In the genomic region with DNA sequence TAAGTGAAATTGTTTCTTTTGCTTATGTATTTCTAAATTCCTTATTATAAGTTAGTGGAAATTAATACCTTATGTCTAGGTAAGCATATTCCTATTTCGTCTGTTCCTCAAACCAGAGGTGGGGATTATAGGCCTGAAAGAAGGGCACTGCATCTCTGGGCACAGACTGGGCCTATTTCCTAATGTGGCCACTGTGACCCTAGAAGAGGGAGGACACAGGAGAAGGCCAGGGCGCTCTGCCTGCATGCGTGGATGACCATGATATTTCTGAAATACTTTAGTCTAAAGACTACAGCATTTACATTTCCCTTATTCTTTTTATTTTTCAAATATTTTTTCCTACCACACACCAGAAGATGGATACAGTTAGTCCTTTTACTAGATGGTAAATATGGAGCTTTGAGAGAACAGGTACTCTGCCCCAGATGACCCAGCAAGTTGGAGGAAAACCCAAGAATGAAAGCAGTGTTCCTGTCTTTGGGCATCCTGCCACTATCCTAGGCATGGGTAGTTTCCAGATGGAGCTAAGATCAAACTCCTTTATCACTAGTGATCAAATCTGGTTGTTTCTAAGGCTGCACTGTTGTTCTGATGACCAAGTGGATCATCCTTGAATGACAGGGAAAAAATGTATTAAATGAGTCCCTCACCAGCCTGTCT, we compare ENCODE assay signal across 10 cellular contexts. TPM values are rescaled to one million over a fixed set of nuclear protein-coding genes. Genes with fewer than 3 reads are reported as not detected.
DNase-seq lines count a peak whose midpoint lies in the region; ATAC-seq and TF ChIP-seq lines count a peak whose summit lies in the region.
"Had no signal": no experiment of that assay in that cellular context is flagged by ENCODE, and none has a peak within 500 bp of the region (broad histone marks: within the 10 kb centered on the region; RNA-seq: fewer than 3 reads in every experiment).

No MANE protein-coding gene starts in this region.

- WGBS in sigmoid colon, 2 donors = 94 to 95% methylated on average over 3 of the region's 3 CpGs

- DNase-seq in COLO829 (ENCODE audit: low spot score) = peak; percentile 54
- DNase-seq in ascending aorta (ENCODE audit: low spot score in 2 of 2) = no peak
- no peak for DNase-seq in sigmoid colon
- no peak for DNase-seq in activated CD4-positive, alpha-beta T cell treated with anti-CD3 and anti-CD28 coated beads, Interleukin-2, amount 50 U/mL, for 1 hour
- no peak for DNase-seq in 8988T
- no peak for DNase-seq in G401 (ENCODE audit: low spot score)
- DNase-seq: NCI-H510A treated with DMSO at 0.1 percent for 48 hours had no signal

- H3K27me3 ChIP-seq in ascending aorta = no peaks in the 10 kb centered on the region
- no peaks in the 10 kb centered on the region for H3K27me3 ChIP-seq in layer of hippocampus (ENCODE audit: control insufficient read depth, insufficient read depth, low read length)
- no peaks in the 10 kb centered on the region for H3K27me3 ChIP-seq in sigmoid colon
- H3K27me3 ChIP-seq: BLaER1 had no signal

- intact Hi-C loops in ascending aorta (cut with DNase I) (loop anchor here (2.0 kb wide), 3 partner anchors 17 to 45 kb away; a partner anchor contains a TSS), sigmoid colon (cut with DNase I) (no loop called here)

- no peak for ATAC-seq in GM18498 (IDR thresholded peaks at IDR 0.05; ENCODE audit: unreplicated experiment)

- in situ Hi-C loops in G401 (cut with HindIII; ENCODE audit: low sequenced_read_pairs) = no loop called here

- TF ChIP-seq CTCF in ascending aorta (IDR thresholded peaks at IDR 0.05) = no peak
- no peak for TF ChIP-seq CTCF in sigmoid colon (IDR thresholded peaks at IDR 0.05)

- H3K4me1 ChIP-seq in ascending aorta = peaks cover 30 to 90% of the 10 kb centered on the region in 2 donors
- peaks cover 0 to 97% (median 92%) of the 10 kb centered on the region in 4 donors for H3K4me1 ChIP-seq in sigmoid colon

- no peak for TF ChIP-seq EP300 in sigmoid colon (IDR thresholded peaks at IDR 0.05)

- H3K36me3 ChIP-seq in ascending aorta = peaks cover 0 to 3% of the 10 kb centered on the region in 2 donors
- H3K36me3 ChIP-seq in sigmoid colon = no peaks in the 10 kb centered on the region
- H3K36me3 ChIP-seq: BLaER1 had no signal

- no peaks in the 10 kb centered on the region for H3K9me3 ChIP-seq in ascending aorta
- H3K9me3 ChIP-seq in sigmoid colon = no peaks in the 10 kb centered on the region
- H3K9me3 ChIP-seq: BLaER1 had no signal

- no peak for TF ChIP-seq POLR2A in sigmoid colon (IDR thresholded peaks at IDR 0.05)

- no peak overlapping the region for H3K4me3 ChIP-seq in ascending aorta
- no peak overlapping the region for H3K4me3 ChIP-seq in sigmoid colon
- H3K4me3 ChIP-seq: BLaER1 had no signal

- peak overlapping the region; percentile 94 to 95 for H3K27ac ChIP-seq in ascending aorta
- H3K27ac ChIP-seq in layer of hippocampus (ENCODE audit: low read depth, low read length) = peak overlapping the region; percentile 93
- peak overlapping the region; percentile 79 to 90 (median 87) for H3K27ac ChIP-seq in sigmoid colon
- H3K27ac ChIP-seq: BLaER1 had no signal

RNA-seq across cellular contexts. Expression of a gene that starts 27.8 kb away (rescaled TPM):
- total RNA-seq in ascending aorta (116 TPM), sigmoid colon (10 to 100 TPM; 30.9 to 47.1 (median 43.4) TPM)
- 1 to 10 TPM in 2 of 3 donors, under 1 TPM in 1; 0.92 to 5.6 (median 1.2) TPM for polyA plus RNA-seq in sigmoid colon
- 18.6 and 19.1 TPM in 2 replicates for total RNA-seq in G401 (2014; rRNA removed; shearing (Covaris generic))
